In genomic region chr20:61434361-61434781, GRCh38 we compare ENCODE assay signal across 19 cellular contexts.
DNase-seq lines count a peak whose midpoint lies in the region; ATAC-seq and TF ChIP-seq lines count a peak whose summit lies in the region.
"Had no signal": no experiment of that assay in that cellular context is flagged by ENCODE, and none has a peak within 500 bp of the region (broad histone marks: within the 10 kb centered on the region; RNA-seq: fewer than 3 reads in every experiment).

No MANE protein-coding gene starts in this region.

- TF ChIP-seq CTCF in heart left ventricle (IDR thresholded peaks at IDR 0.05) (no peak), WTC11 (IDR thresholded peaks at IDR 0.05) (no peak), SK-N-SH (IDR thresholded peaks at IDR 0.05) (no peak)

- H3K9me3 Mint-ChIP-seq in WTC11: peaks cover 5% of the 10 kb centered on the region
- H3K9me3 Mint-ChIP-seq: CD4-positive, alpha-beta T cell had no signal

- H3K27ac ChIP-seq in heart left ventricle (no peak overlapping the region), mesenchymal stem cell (ENCODE audit: low read length, poor library complexity, severe bottlenecking) (no peak overlapping the region), SK-N-SH (ENCODE audit: low read depth in 2 of 2, low read length in 1 of 2) (no peak overlapping the region)
- H3K27ac ChIP-seq: esophagus muscularis mucosa, parathyroid adenoma, spleen, thoracic aorta had no signal

- no peak for ATAC-seq in heart left ventricle
- no peak for ATAC-seq in WTC11
- ATAC-seq: activated CD8-positive, alpha-beta memory T cell treated with anti-CD3 and anti-CD28 coated beads, Interleukin-2, amount 10 ng/mL, durations not matched to agents 7 days and 5 days; activated T-helper 17 cell treated with anti-CD3 and anti-CD28 coated beads, Interleukin-2, amount 50 U/mL, for 72 hours had no signal

- H3K18ac ChIP-seq in mesenchymal stem cell (ENCODE audit: low read depth in 1 of 2, low read length in 2 of 2): peak overlapping the region in 1 of 2 experiments; percentile 64

- no peak overlapping the region for H2BK120ac ChIP-seq in mesenchymal stem cell (ENCODE audit: low read depth, low read length)

- no peak overlapping the region for H3K4ac ChIP-seq in mesenchymal stem cell (ENCODE audit: low read depth in 1 of 2, low read length in 2 of 2)

- no peak for TF ChIP-seq RAD21 in SK-N-SH (IDR thresholded peaks at IDR 0.05; ENCODE audit: low read length)

- no peak for TF ChIP-seq POLR2A in heart left ventricle (IDR thresholded peaks at IDR 0.05)

- peaks cover 73% of the 10 kb centered on the region for H3K4me1 Mint-ChIP-seq in WTC11
- H3K4me1 Mint-ChIP-seq: activated CD8-positive, alpha-beta memory T cell treated with anti-CD3 and anti-CD28 coated beads, Interleukin-2, amount 10 ng/mL, durations not matched to agents 7 days and 5 days; activated T-helper 17 cell treated with anti-CD3 and anti-CD28 coated beads, Interleukin-2, amount 50 U/mL, for 72 hours had no signal

- CTCF ChIA-PET in WTC11 (lab: Charles Lee): interaction anchor here (1.0 to 1.4 kb wide), 2 partner anchors 11 to 64 kb away, joined by 3 read pairs; no protein-coding TSS in a partner anchor
- CTCF ChIA-PET in SK-N-SH (lab: Yijun Ruan, JAX): interaction anchor here (0.8 kb wide), 1 partner anchor 28 kb away, joined by 3 read pairs; no protein-coding TSS in a partner anchor

- H4K8ac ChIP-seq in mesenchymal stem cell (ENCODE audit: low read length): no peak overlapping the region

- WGBS in heart left ventricle, 4 donors: 36 to 41% (median 40%) methylated on average over 17 to 18 of the region's 18 CpGs
- 8% methylated on average over 18 of the region's 18 CpGs for WGBS in mesenchymal stem cell
- 65% methylated on average over 18 of the region's 18 CpGs for WGBS in SK-N-SH (ENCODE audit: low lambda C conversion rate)

- H3K9me3 ChIP-seq in heart left ventricle: no peaks in the 10 kb centered on the region
- no peaks in the 10 kb centered on the region for H3K9me3 ChIP-seq in mesenchymal stem cell (ENCODE audit: control insufficient read depth, low read length)
- H3K9me3 ChIP-seq in SK-N-SH: no peaks in the 10 kb centered on the region
- H3K9me3 ChIP-seq: thoracic aorta had no signal

- H2BK12ac ChIP-seq in mesenchymal stem cell (ENCODE audit: low read length in 2 of 2): no peak overlapping the region

- H3K4me2 ChIP-seq in mesenchymal stem cell (ENCODE audit: low read length, poor library complexity, severe bottlenecking) (no peak overlapping the region), SK-N-SH (no peak overlapping the region)

- no peaks in the 10 kb centered on the region for H3K79me2 ChIP-seq in SK-N-SH (ENCODE audit: insufficient read depth)
- H3K79me2 ChIP-seq: parathyroid adenoma had no signal

- peaks cover 2% of the 10 kb centered on the region for H3K79me1 ChIP-seq in mesenchymal stem cell (replicated peaks; ENCODE audit: low read length, poor library complexity, severe bottlenecking)

- H3K27ac Mint-ChIP-seq in WTC11: peak overlapping the region; percentile 69
- H3K27ac Mint-ChIP-seq: activated CD8-positive, alpha-beta memory T cell treated with anti-CD3 and anti-CD28 coated beads, Interleukin-2, amount 10 ng/mL, durations not matched to agents 7 days and 5 days; activated T-helper 17 cell treated with anti-CD3 and anti-CD28 coated beads, Interleukin-2, amount 50 U/mL, for 72 hours; CD4-positive, alpha-beta T cell had no signal

- no peaks in the 10 kb centered on the region for H3F3A ChIP-seq in SK-N-SH (replicated peaks; ENCODE audit: insufficient read depth)

- H3K9ac ChIP-seq in mesenchymal stem cell (ENCODE audit: low read length) (no peak overlapping the region), SK-N-SH (no peak overlapping the region)
- H3K9ac ChIP-seq: parathyroid adenoma had no signal

- H2AK5ac ChIP-seq in mesenchymal stem cell (ENCODE audit: low read length, severe bottlenecking): no peak overlapping the region

- H2AFZ ChIP-seq in mesenchymal stem cell (ENCODE audit: low read depth, low read length): peak overlapping the region; percentile 32
- H2AFZ ChIP-seq in SK-N-SH (ENCODE audit: low read depth): no peak overlapping the region
- H2AFZ ChIP-seq: parathyroid adenoma had no signal

- no peak overlapping the region for H2BK15ac ChIP-seq in mesenchymal stem cell (ENCODE audit: low read depth, poor library complexity, severe bottlenecking)

- DNase-seq in cardiac septum (ENCODE audit: low spot score): peak; percentile 35
- DNase-seq in heart left ventricle: no peak
- no peak for DNase-seq in WTC11 (ENCODE audit: low spot score)
- peak; percentile 28 for DNase-seq in mesenchymal stem cell
- DNase-seq in T-helper 2 cell: no peak
- DNase-seq in SK-N-SH: no peak
- DNase-seq in NCI-H82 treated with DMSO at 0.1 percent for 48 hours (lab: John Stamatoyannopoulos, UW; ENCODE audit: unreplicated experiment): no peak
- no peak for DNase-seq in GF-D8 (lab: John Stamatoyannopoulos, UW)
- DNase-seq: ACHN; activated CD8-positive, alpha-beta memory T cell treated with anti-CD3 and anti-CD28 coated beads, Interleukin-2, amount 10 ng/mL, durations not matched to agents 7 days and 5 days; CD4-positive, alpha-beta T cell; DMS53; NCI-H1930; NCI-H524 treated with DMSO at 0.1 percent for 48 hours; spleen had no signal

- intact Hi-C loops in cardiac septum (cut with DNase I) (no loop called here), heart left ventricle (cut with DNase I) (no loop called here)

- no peak overlapping the region for H2BK5ac ChIP-seq in mesenchymal stem cell (ENCODE audit: low read depth, low read length, poor library complexity, severe bottlenecking)

- H3K9me2 ChIP-seq in SK-N-SH: no peaks in the 10 kb centered on the region

- H3K4me1 ChIP-seq in heart left ventricle: peaks cover 0 to 11% (median 0%) of the 10 kb centered on the region in 12 donors
- peaks cover 37% of the 10 kb centered on the region for H3K4me1 ChIP-seq in mesenchymal stem cell (ENCODE audit: control insufficient read depth, insufficient read depth, low read depth, low read length)
- H3K4me1 ChIP-seq in SK-N-SH (ENCODE audit: control insufficient read depth in 1 of 2, insufficient read depth in 2 of 2, low read depth in 1 of 2, low read length in 1 of 2): peaks cover 0 to 7% of the 10 kb centered on the region in 2 experiments; a peak in 2 of 4 replicates
- H3K4me1 ChIP-seq: parathyroid adenoma had no signal

- H3K23ac ChIP-seq in mesenchymal stem cell (ENCODE audit: low read length in 2 of 2): no peak overlapping the region

- H3K27me3 ChIP-seq in heart left ventricle (peaks cover 0 to 25% (median 2%) of the 10 kb centered on the region in 9 donors), mesenchymal stem cell (ENCODE audit: control insufficient read depth in 1 of 2, insufficient read depth in 1 of 2, low read length in 2 of 2) (peaks cover 7 to 25% of the 10 kb centered on the region in 2 experiments), SK-N-SH (ENCODE audit: insufficient read depth) (no peaks in the 10 kb centered on the region)

- no peak overlapping the region for H3K4me3 ChIP-seq in heart left ventricle
- H3K4me3 ChIP-seq in mesenchymal stem cell (ENCODE audit: insufficient read depth in 1 of 2, low read depth in 1 of 2, low read length in 2 of 2): no peak overlapping the region
- H3K4me3 ChIP-seq in SK-N-SH (ENCODE audit: low read depth in 2 of 2, low read length in 1 of 2): no peak overlapping the region
- H3K4me3 ChIP-seq: esophagus muscularis mucosa, spleen, thoracic aorta had no signal

- H3K36me3 Mint-ChIP-seq in WTC11: no peaks in the 10 kb centered on the region
- H3K36me3 Mint-ChIP-seq: activated CD8-positive, alpha-beta memory T cell treated with anti-CD3 and anti-CD28 coated beads, Interleukin-2, amount 10 ng/mL, durations not matched to agents 7 days and 5 days had no signal

- H3K4me3 Mint-ChIP-seq in WTC11: no peak overlapping the region
- H3K4me3 Mint-ChIP-seq: activated CD8-positive, alpha-beta memory T cell treated with anti-CD3 and anti-CD28 coated beads, Interleukin-2, amount 10 ng/mL, durations not matched to agents 7 days and 5 days; activated T-helper 17 cell treated with anti-CD3 and anti-CD28 coated beads, Interleukin-2, amount 50 U/mL, for 72 hours; CD4-positive, alpha-beta T cell had no signal

- H4K91ac ChIP-seq in mesenchymal stem cell (ENCODE audit: low read length): no peak overlapping the region

- H3K36me3 ChIP-seq in heart left ventricle (no peaks in the 10 kb centered on the region), mesenchymal stem cell (ENCODE audit: control insufficient read depth in 1 of 2, insufficient read depth in 2 of 2, low read depth in 1 of 2, low read length in 2 of 2) (no peaks in the 10 kb centered on the region), SK-N-SH (replicated peaks in 1 of 2; ENCODE audit: control insufficient read depth in 1 of 2, insufficient read depth in 2 of 2, low read length in 1 of 2) (no peaks in the 10 kb centered on the region)
- H3K36me3 ChIP-seq: esophagus muscularis mucosa, spleen, thoracic aorta had no signal

- H3K27me3 Mint-ChIP-seq in WTC11 (ENCODE audit: low read depth): peaks cover 10% of the 10 kb centered on the region
- H3K27me3 Mint-ChIP-seq: activated CD8-positive, alpha-beta memory T cell treated with anti-CD3 and anti-CD28 coated beads, Interleukin-2, amount 10 ng/mL, durations not matched to agents 7 days and 5 days had no signal

- H4K20me1 ChIP-seq in SK-N-SH (ENCODE audit: insufficient read depth): no peaks in the 10 kb centered on the region

- POLR2A ChIA-PET in WTC11 (lab: Charles Lee) (no interaction called here), SK-N-SH (lab: Yijun Ruan, JAX) (no interaction called here)

- no peak for TF ChIP-seq EP300 in SK-N-SH (IDR thresholded peaks at IDR 0.05; ENCODE audit: borderline replicate concordance in 1 of 2, low read depth in 1 of 2, low read length in 1 of 2)

- no peak overlapping the region for H3K14ac ChIP-seq in mesenchymal stem cell (ENCODE audit: low read length in 2 of 2)

TF ChIP-seq in WTC11, 78 proteins besides CTCF, POLR2A, EP300 and RAD21 (continues in another document):
- TF ChIP-seq RELA (CRISPR knock-in tag; IDR thresholded peaks at IDR 0.05; ENCODE audit: borderline replicate concordance) (no peak), CREB1 (CRISPR knock-in tag; IDR thresholded peaks at IDR 0.05) (no peak)

TF ChIP-seq in SK-N-SH, 30 proteins besides CTCF, POLR2A, EP300 and RAD21 (continues in another document):
- TF ChIP-seq USF1 (IDR thresholded peaks at IDR 0.05; ENCODE audit: borderline replicate concordance, low read depth) (no peak), TCF12 (IDR thresholded peaks at IDR 0.05) (no peak)

Comparison
In these comparisons a context has a peak if more than half of its experiments do, and no peak if none do; other contexts are left out.
1. DNase-seq: peak in cardiac septum (single experiment) and mesenchymal stem cell (single experiment); none in heart left ventricle (0 of 5), WTC11 (single experiment), T-helper 2 cell (0 of 5), SK-N-SH (single experiment), NCI-H82 treated with DMSO at 0.1 percent for 48 hours (single experiment) and GF-D8 (single experiment).